In the genomic region with DNA sequence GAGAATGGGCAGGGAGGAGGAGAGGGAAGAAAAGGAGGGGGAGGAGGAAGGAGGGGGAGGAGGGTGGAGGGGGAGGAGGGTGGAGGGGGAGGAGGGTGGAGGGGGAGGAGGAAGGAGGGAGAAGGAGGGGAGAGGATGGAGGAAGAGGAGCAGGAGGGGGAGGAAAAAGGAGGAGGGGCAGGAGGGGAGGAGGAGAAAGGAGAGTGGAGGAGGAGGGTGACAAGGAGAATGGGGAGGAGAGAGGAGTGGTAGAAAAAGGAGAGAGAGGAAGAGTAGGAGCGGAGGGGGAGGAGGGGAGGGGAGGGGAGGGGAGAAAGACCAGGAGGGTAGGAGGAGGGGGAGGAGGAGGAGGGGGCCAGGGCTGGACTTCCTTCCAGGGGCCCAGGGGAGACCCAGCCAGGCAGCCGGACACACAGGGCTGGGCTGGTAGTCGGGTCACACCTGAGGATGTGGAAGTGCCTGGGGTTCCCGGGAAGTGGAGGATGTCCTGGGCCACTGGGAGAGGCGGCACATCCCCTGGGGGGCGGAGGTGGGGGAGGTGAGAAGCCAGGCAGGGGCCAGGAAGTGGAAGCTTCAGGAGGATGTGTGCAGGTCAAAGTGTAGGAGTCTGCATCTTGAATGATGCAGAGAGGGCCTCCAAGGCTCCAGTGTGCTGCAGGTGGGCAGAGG, we compare ENCODE assay signal across 11 cellular contexts. TPM values are rescaled to one million over a fixed set of nuclear protein-coding genes. Genes with fewer than 3 reads are reported as not detected.
DNase-seq lines count a peak whose midpoint lies in the region; ATAC-seq and TF ChIP-seq lines count a peak whose summit lies in the region.
"Had no signal": no experiment of that assay in that cellular context is flagged by ENCODE, and none has a peak within 500 bp of the region (broad histone marks: within the 10 kb centered on the region; RNA-seq: fewer than 3 reads in every experiment).

No MANE protein-coding gene starts in this region.

- peak overlapping the region in 1 of 10 donors; percentile 60 for H3K27ac ChIP-seq in heart right ventricle
- H3K27ac ChIP-seq in brain microvascular endothelial cell = no peak overlapping the region

- no peak overlapping the region for H3K4me3 Mint-ChIP-seq in activated CD8-positive, alpha-beta T cell treated with anti-CD3 and anti-CD28 coated beads for 36 hours

- in situ Hi-C loops in brain microvascular endothelial cell (cut with HindIII; ENCODE audit: low pct_ligation_motif_present, low sequenced_read_pairs) = no loop called here

- H3K9me3 ChIP-seq in heart right ventricle = peaks cover 0 to 11% (median 9%) of the 10 kb centered on the region in 11 donors
- H3K9me3 ChIP-seq: BE2C had no signal

- peaks cover 15% of the 10 kb centered on the region for H3K36me3 Mint-ChIP-seq in activated CD8-positive, alpha-beta T cell treated with anti-CD3 and anti-CD28 coated beads for 36 hours (ENCODE audit: low read depth)

- H3K4me3 ChIP-seq in heart right ventricle (no peak overlapping the region), foreskin fibroblast (ENCODE audit: low read depth in 1 of 2, low read length in 2 of 2) (no peak overlapping the region), brain microvascular endothelial cell (ENCODE audit: low read depth, low read length) (no peak overlapping the region)

- no peaks in the 10 kb centered on the region for H3K9me3 Mint-ChIP-seq in activated CD8-positive, alpha-beta T cell treated with anti-CD3 and anti-CD28 coated beads for 36 hours

- peak overlapping the region; percentile 67 for H3K27ac Mint-ChIP-seq in activated CD8-positive, alpha-beta T cell treated with anti-CD3 and anti-CD28 coated beads for 36 hours

- intact Hi-C loops in heart right ventricle (cut with DNase I) (no loop called here), Right ventricle myocardium superior (cut with DNase I) (no loop called here)
- intact Hi-C loops in activated CD8-positive, alpha-beta T cell treated with anti-CD3 and anti-CD28 coated beads for 36 hours (cut with micrococcal nuclease) = no loop called here

- H3K4me1 ChIP-seq in heart right ventricle = peaks cover 0 to 5% (median 0%) of the 10 kb centered on the region in 9 donors
- H3K4me1 ChIP-seq: BE2C had no signal

- ATAC-seq in heart right ventricle = peak in 7 of 8 donors; percentile 21 to 62 (median 40)
- no peak for ATAC-seq in Right ventricle myocardium superior (ENCODE audit: poor library complexity)
- peak; percentile 69 for ATAC-seq in activated CD8-positive, alpha-beta T cell treated with anti-CD3 and anti-CD28 coated beads for 36 hours
- no peak for ATAC-seq in GM19397 (IDR thresholded peaks at IDR 0.05; ENCODE audit: unreplicated experiment)

- CTCF ChIA-PET in activated CD8-positive, alpha-beta T cell treated with anti-CD3 and anti-CD28 coated beads for 36 hours (lab: Charles Lee) = no interaction called here

- no peaks in the 10 kb centered on the region for H3K27me3 Mint-ChIP-seq in activated CD8-positive, alpha-beta T cell treated with anti-CD3 and anti-CD28 coated beads for 36 hours

- H3K4me1 Mint-ChIP-seq in activated CD8-positive, alpha-beta T cell treated with anti-CD3 and anti-CD28 coated beads for 36 hours (ENCODE audit: low read depth) = peaks cover 9% of the 10 kb centered on the region

- TF ChIP-seq CTCF in heart right ventricle (IDR thresholded peaks at IDR 0.05) (no peak), foreskin fibroblast (IDR thresholded peaks at IDR 0.05; ENCODE audit: low read depth, low read length) (no peak), brain microvascular endothelial cell (IDR thresholded peaks at IDR 0.05; ENCODE audit: low read depth, low read length, missing control alignments) (no peak)
- no peak for TF ChIP-seq CTCF in activated CD8-positive, alpha-beta T cell treated with anti-CD3 and anti-CD28 coated beads for 36 hours (IDR thresholded peaks at IDR 0.05)

- DNase-seq in heart right ventricle = no peak
- DNase-seq in Right ventricle myocardium superior = no peak
- DNase-seq in activated CD8-positive, alpha-beta T cell treated with anti-CD3 and anti-CD28 coated beads for 36 hours = peak; percentile 36
- peak; percentile 73 for DNase-seq in islet precursor cell
- no peak for DNase-seq in foreskin fibroblast
- DNase-seq in brain microvascular endothelial cell = no peak
- DNase-seq in amniotic stem cell (lab: John Stamatoyannopoulos, UW) = no peak
- DNase-seq: BE2C, NCI-H1417 treated with DMSO at 0.1 percent for 48 hours had no signal

- peaks cover 0 to 62% (median 13%) of the 10 kb centered on the region in 9 donors for H3K36me3 ChIP-seq in heart right ventricle
- H3K36me3 ChIP-seq in brain microvascular endothelial cell (replicated peaks) = no peaks in the 10 kb centered on the region
- H3K36me3 ChIP-seq: BE2C had no signal

- POLR2A ChIA-PET in activated CD8-positive, alpha-beta T cell treated with anti-CD3 and anti-CD28 coated beads for 36 hours (lab: Charles Lee) = no interaction called here

- H3K27me3 ChIP-seq in heart right ventricle = no peaks in the 10 kb centered on the region
- H3K27me3 ChIP-seq in brain microvascular endothelial cell (replicated peaks) = no peaks in the 10 kb centered on the region
- H3K27me3 ChIP-seq: BE2C had no signal

- 25 to 29% methylated on average over 6 of the region's 6 CpGs for WGBS in heart right ventricle, 2 donors

RNA-seq across cellular contexts. Expression of gene IL3RA, which starts 18.7 kb away (rescaled TPM):
- total RNA-seq in heart right ventricle (10 to 100 TPM in 1 of 10 donors, 1 to 10 TPM in 9; 4.5 to 11.4 (median 5.0) TPM), Right ventricle myocardium superior (6.4 TPM)
- 10 to 100 TPM; 15.2 to 20.8 TPM for polyA plus RNA-seq in heart right ventricle
- total RNA-seq in activated CD8-positive, alpha-beta T cell treated with anti-CD3 and anti-CD28 coated beads for 36 hours = not detected
- total RNA-seq: HT-29 had no signal

RNA-seq across cellular contexts. Expression of gene SLC25A6, which starts 36.6 kb away (rescaled TPM):
- total RNA-seq in heart right ventricle = 100 to 1,000 TPM; 128 to 186 (median 141) TPM
- polyA plus RNA-seq in heart right ventricle = 100 to 1,000 TPM in 1 of 2 donors, 10 to 100 TPM in 1; 74.8 to 272 TPM
- 141 TPM for total RNA-seq in Right ventricle myocardium superior
- 100 to 1,000 TPM; 460 to 476 TPM for total RNA-seq in activated CD8-positive, alpha-beta T cell treated with anti-CD3 and anti-CD28 coated beads for 36 hours

Comparison
In these comparisons a context has a peak if more than half of its experiments do, and no peak if none do; other contexts are left out.
1. ATAC-seq: peak in heart right ventricle (7 of 8) and activated CD8-positive, alpha-beta T cell treated with anti-CD3 and anti-CD28 coated beads for 36 hours (single experiment); none in Right ventricle myocardium superior (single experiment) and GM19397 (single experiment).
2. DNase-seq: peak in activated CD8-positive, alpha-beta T cell treated with anti-CD3 and anti-CD28 coated beads for 36 hours (single experiment) and islet precursor cell (single experiment); none in heart right ventricle (0 of 2), Right ventricle myocardium superior (single experiment), foreskin fibroblast (0 of 2), brain microvascular endothelial cell (single experiment) and amniotic stem cell (single experiment).